15 cellular contexts compared by ENCODE assay signal in genomic region chr17:16468428-16468992, GRCh38. TPM values are rescaled to one million over a fixed set of nuclear protein-coding genes. Genes with fewer than 3 reads are reported as not detected.
DNase-seq lines count a peak whose midpoint lies in the region; ATAC-seq, FAIRE-seq and TF ChIP-seq lines count a peak whose summit lies in the region.
"Had no signal": no experiment of that assay in that cellular context is flagged by ENCODE, and none has a peak within 500 bp of the region (broad histone marks: within the 10 kb centered on the region; RNA-seq: fewer than 3 reads in every experiment).

No MANE protein-coding gene starts in this region.

- H3K4me1 ChIP-seq in colonic mucosa (peaks cover 20% of the 10 kb centered on the region), prostate gland (replicated peaks) (peaks cover 3% of the 10 kb centered on the region)

- H3K36me3 ChIP-seq in colonic mucosa, result no peaks in the 10 kb centered on the region
- no peaks in the 10 kb centered on the region for H3K36me3 ChIP-seq in prostate gland

- DNase-seq in HuH-7 (ENCODE audit: low spot score) (peak; percentile 43), colonic mucosa (no peak), prostate gland (ENCODE audit: low spot score) (peak; percentile 23), GM19239 (ENCODE audit: insufficient read length, low spot score) (no peak), LoVo (ENCODE audit: low spot score) (no peak)
- DNase-seq: ACHN; Calu3; CD4-positive, alpha-beta T cell; DMS 273 treated with DMSO at 0.1 percent for 48 hours; H7 had no signal

- WGBS in prostate gland, result 55% methylated on average over 4 of the region's 4 CpGs

- no peak overlapping the region for H3K4me3 ChIP-seq in colonic mucosa
- no peak overlapping the region for H3K4me3 ChIP-seq in prostate gland
- H3K4me3 ChIP-seq: BLaER1 treated with 17β-estradiol and CSF1 and Interleukin-3, amounts not matched to agents 10 nM and 100 nM; GM23338 had no signal

- TF ChIP-seq CTCF in 22Rv1 (IDR thresholded peaks at IDR 0.05) (no peak), colonic mucosa (IDR thresholded peaks at IDR 0.05) (no peak), prostate gland (IDR thresholded peaks at IDR 0.05) (no peak)

- no peak overlapping the region for H3K9ac ChIP-seq in colonic mucosa (ENCODE audit: low read depth in 2 of 2, low read length in 2 of 2)
- H3K9ac ChIP-seq: BLaER1 treated with 17β-estradiol and CSF1 and Interleukin-3, amounts not matched to agents 10 nM and 100 nM had no signal

- ATAC-seq in GM19351 (IDR thresholded peaks at IDR 0.05; ENCODE audit: unreplicated experiment), result no peak
- ATAC-seq: GM23338 had no signal

- 0 out of 2 replicates have a peak overlapping the region, but pooled peaks have one; percentile 26 for H3K27ac ChIP-seq in 22Rv1
- H3K27ac ChIP-seq in colonic mucosa, result peak overlapping the region; percentile 79
- peak overlapping the region in 1 of 2 donors; percentile 22 for H3K27ac ChIP-seq in prostate gland
- H3K27ac ChIP-seq: BLaER1 treated with 17β-estradiol and CSF1 and Interleukin-3, amounts not matched to agents 10 nM and 100 nM had no signal

- intact Hi-C loops in colonic mucosa (cut with DNase I) (no loop called here), prostate gland (cut with DNase I) (no loop called here)

- H3K27me3 ChIP-seq in colonic mucosa (no peaks in the 10 kb centered on the region), prostate gland (replicated peaks; ENCODE audit: insufficient read depth) (no peaks in the 10 kb centered on the region)
- H3K27me3 ChIP-seq: BLaER1 treated with 17β-estradiol and CSF1 and Interleukin-3, amounts not matched to agents 10 nM and 100 nM had no signal

- FAIRE-seq in GM19239 (lab: Jason Lieb, UNC), result no peak

- TF ChIP-seq POLR2A in prostate gland (IDR thresholded peaks at IDR 0.05), result no peak

- H3K9me3 ChIP-seq in colonic mucosa, result no peaks in the 10 kb centered on the region
- no peaks in the 10 kb centered on the region for H3K9me3 ChIP-seq in prostate gland
- H3K9me3 ChIP-seq: BLaER1 treated with 17β-estradiol and CSF1 and Interleukin-3, amounts not matched to agents 10 nM and 100 nM had no signal

RNA-seq across cellular contexts. Expression of gene LRRC75A, which starts 23.5 kb away (rescaled TPM):
- total RNA-seq in colonic mucosa (10 to 100 TPM; 43.2 to 49.4 TPM), prostate gland (10 to 100 TPM in 1 of 2 donors, 1 to 10 TPM in 1; 5.2 to 25.8 TPM)

RNA-seq across cellular contexts. Expression of gene TRPV2, which starts 53.1 kb away (rescaled TPM):
- total RNA-seq in colonic mucosa, result 1 to 10 TPM; 5.4 to 7.4 TPM
- total RNA-seq in prostate gland, result 10 to 100 TPM in 1 of 2 donors, 1 to 10 TPM in 1; 7.1 to 11.0 TPM
- total RNA-seq: A172 had no signal

Comparison
In these comparisons a context has a peak if more than half of its experiments do, and no peak if none do; other contexts are left out.
1. DNase-seq: peak in HuH-7 (single experiment) and prostate gland (single experiment); none in colonic mucosa (single experiment), GM19239 (single experiment) and LoVo (single experiment).